Comparison of ENCODE assay signal across 7 cellular contexts in the genomic region with DNA sequence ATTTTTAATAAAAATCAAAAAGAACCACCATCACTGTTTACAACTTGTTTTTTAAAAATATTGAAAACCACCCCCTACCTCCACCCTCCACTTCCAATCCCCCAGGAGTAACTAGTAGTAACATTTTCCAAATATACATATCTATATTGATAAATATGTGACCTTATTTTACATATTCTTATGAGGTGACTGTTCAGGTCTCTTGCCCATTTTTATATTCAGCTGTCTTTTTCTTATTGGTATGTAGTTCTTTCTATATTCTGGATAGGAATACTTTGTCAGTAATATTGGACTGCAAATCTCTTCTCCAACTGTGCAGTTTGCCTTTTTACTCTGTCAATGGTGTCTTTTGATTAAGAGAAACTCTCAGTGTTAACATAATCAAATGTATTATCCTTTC.
"Had no signal": no experiment of that assay in that cellular context is flagged by ENCODE, and none has a peak within 500 bp of the region (broad histone marks: within the 10 kb centered on the region; RNA-seq: fewer than 3 reads in every experiment).

No MANE protein-coding gene starts in this region.

- H3K27ac Mint-ChIP-seq: HFFc6 had no signal

- ATAC-seq: HCT116 had no signal

- DNase-seq: GM23248, GOT3, HFFc6, IMR-90 had no signal

- H3K27ac ChIP-seq: GM23248 had no signal

- H3K36me3 ChIP-seq: HAP-1 had no signal

- FAIRE-seq: HTR-8/SVneo had no signal

- H3K4me3 ChIP-seq: GM23248, HAP-1 had no signal

- H3K9me3 ChIP-seq: HAP-1 had no signal

- H3K4me3 Mint-ChIP-seq: HFFc6 had no signal

- H2AFZ ChIP-seq: GM23248 had no signal
